9 cellular contexts compared by ENCODE assay signal in genomic region chr6:169253745-169254238, GRCh38. TPM values are rescaled to one million over a fixed set of nuclear protein-coding genes. Genes with fewer than 3 reads are reported as not detected.
DNase-seq lines count a peak whose midpoint lies in the region; FAIRE-seq and TF ChIP-seq lines count a peak whose summit lies in the region.
"Had no signal": no experiment of that assay in that cellular context is flagged by ENCODE, and none has a peak within 500 bp of the region (broad histone marks: within the 10 kb centered on the region; RNA-seq: fewer than 3 reads in every experiment).

THBS2 (minus strand) TSS chr6:169253846; CDS start chr6:169250784, 3,062 bp downstream.

- peak within 1 kb of the TSS; percentile 52 for H2AFZ ChIP-seq in mammary epithelial cell (ENCODE audit: low read depth, low read length)

- no peaks in the 10 kb centered on the region for H3K9me3 ChIP-seq in mammary epithelial cell (replicated peaks; ENCODE audit: insufficient read depth, low read length)

- no peaks in the 10 kb centered on the region for H4K20me1 ChIP-seq in mammary epithelial cell (ENCODE audit: insufficient read depth, low read length)

- H3K79me2 ChIP-seq in mammary epithelial cell (ENCODE audit: insufficient read depth, low read length) = no peaks in the 10 kb centered on the region

- H3K9ac ChIP-seq in mammary epithelial cell (ENCODE audit: insufficient read depth, low read length) = no peak within 1 kb of the TSS

- no peak within 1 kb of the TSS for H3K4me2 ChIP-seq in mammary epithelial cell (ENCODE audit: insufficient read depth, low read depth, low read length)

- intact Hi-C loops in mammary epithelial cell (cut with micrococcal nuclease) = loop anchor here (10.0 kb wide), 1 partner anchor 451 kb away; the partner anchor contains the start of genes C6orf120 and WDR27

- H3K27ac ChIP-seq in mammary epithelial cell (ENCODE audit: insufficient read depth, low read depth, low read length) (no peak within 1 kb of the TSS), skin epidermis (peak within 1 kb of the TSS in 20 of 21 experiments; percentile 16 to 86 (median 69))

- peaks cover 9% of the 10 kb centered on the region for H3K4me1 ChIP-seq in mammary epithelial cell (ENCODE audit: insufficient read depth, low read length)

- in situ Hi-C loops in mammary epithelial cell (cut with MboI; ENCODE audit: low sequenced_read_pairs in 2 of 2) = no loop called here

- 31% methylated on average over 21 of the region's 21 CpGs for WGBS in mammary epithelial cell (ENCODE audit: low coverage, missing lambda C conversion rate)

- dilution Hi-C loops in mammary epithelial cell (cut with HindIII; ENCODE audit: low sequenced_read_pairs) = no loop called here

- CTCF ChIA-PET in mammary epithelial cell (lab: Charles Lee; ENCODE audit: low non-redundant PET) = no interaction called here

- TF ChIP-seq CTCF in mammary epithelial cell (conservative IDR thresholded peaks at IDR 0.05 in 1 of 2, IDR thresholded peaks at IDR 0.05 in 1 of 2; ENCODE audit: extremely low read depth in 1 of 2, insufficient read depth in 1 of 2, low read depth in 1 of 2, low read length in 2 of 2) = no peak

- DNase-seq in H54 (ENCODE audit: insufficient read length, low spot score) (no peak), mammary epithelial cell (no peak), iris pigment epithelial cell (ENCODE audit: low read depth) (peak; percentile 97), NCI-H524 (lab: John Stamatoyannopoulos, UW) (no peak), KG1 (lab: John Stamatoyannopoulos, UW) (no peak), GM19240 (ENCODE audit: insufficient read length, low spot score) (no peak)
- no peak for DNase-seq in activated naive CD4-positive, alpha-beta T cell treated with Interleukin-2 at 50 U/mL for 16 hours
- DNase-seq: activated CD8-positive, alpha-beta memory T cell treated with anti-CD3 and anti-CD28 coated beads, Interleukin-2, amount 50 U/mL, for 48 hours had no signal

- BruUV-seq in mammary epithelial cell (replicated peaks; lab: Mats Ljungman, UMichigan) = no TSS peak

- TF ChIP-seq POLR2A in H54 (IDR thresholded peaks at IDR 0.05; ENCODE audit: low read depth, low read length) = peak; percentile 56; the same call in 1 of the 2 replicates

- FAIRE-seq in H54 (lab: Jason Lieb, UNC) = no peak

- no peaks in the 10 kb centered on the region for H3K27me3 ChIP-seq in mammary epithelial cell (ENCODE audit: insufficient read depth, low read length)

- no peaks in the 10 kb centered on the region for H3K36me3 ChIP-seq in mammary epithelial cell (ENCODE audit: insufficient read depth, low read length)

- H3K4me3 ChIP-seq in mammary epithelial cell (replicated peaks in 1 of 3; ENCODE audit: insufficient read depth in 1 of 3, low read depth in 2 of 3, low read length in 3 of 3) = no peak within 1 kb of the TSS
- H3K4me3 ChIP-seq in skin epidermis = peak within 1 kb of the TSS; percentile 31 to 50 (median 36)

RNA-seq across cellular contexts. Expression of gene THBS2, which starts in this region (rescaled TPM):
- total RNA-seq in mammary epithelial cell = 1 to 10 TPM in 1 of 2 donors, under 1 TPM in 1; 0.64 to 4.3 TPM
- 0.46 TPM for polyA plus RNA-seq in mammary epithelial cell
- 1.8 TPM for polyA minus RNA-seq in mammary epithelial cell

Comparison
In these comparisons a context has a peak if more than half of its experiments do, and no peak if none do; other contexts are left out.
1. H3K4me3 ChIP-seq: peak in skin epidermis (7 of 7); none in mammary epithelial cell (0 of 3).